ENCODE assay signal across 13 cellular contexts in the genomic region with DNA sequence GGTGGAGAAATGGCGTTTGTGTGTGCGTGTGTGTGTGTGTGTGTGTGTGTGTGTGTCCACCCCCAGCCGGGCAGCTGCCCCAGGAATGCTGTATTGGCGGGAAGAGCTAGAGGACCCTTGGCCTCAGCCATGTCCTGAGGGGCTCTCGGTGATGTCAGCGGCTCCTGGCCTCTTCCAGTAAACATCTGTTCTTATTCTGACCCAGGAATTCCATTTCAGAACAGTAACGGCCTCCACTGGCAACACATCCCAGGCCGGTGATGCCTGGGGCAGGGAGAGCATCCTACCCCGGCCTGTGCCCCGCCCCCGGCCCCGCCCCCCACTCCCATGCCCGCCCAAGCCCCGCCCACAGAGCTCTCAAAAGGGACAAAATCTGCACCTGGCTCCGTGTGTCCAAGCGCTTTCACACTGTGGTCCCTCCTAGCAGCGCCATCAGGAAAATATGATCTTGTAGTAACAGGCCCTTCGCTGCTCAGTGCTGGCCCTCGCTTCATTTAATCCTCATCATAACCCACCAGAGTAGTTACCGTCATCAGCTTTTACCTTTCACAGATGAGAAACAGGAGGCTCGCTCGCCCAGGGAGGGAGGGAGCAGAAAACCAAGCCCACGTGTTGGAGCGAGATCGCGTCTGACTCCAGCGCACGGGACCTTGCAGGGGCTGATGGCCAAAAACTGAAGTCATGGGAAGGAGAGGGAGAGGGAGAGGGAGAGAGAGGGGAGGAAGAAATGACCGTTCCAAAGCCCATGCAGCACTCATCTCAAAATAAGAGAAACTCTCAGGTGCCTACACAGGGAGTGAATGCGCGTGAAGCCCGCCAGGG. TPM values are rescaled to one million over a fixed set of nuclear protein-coding genes. Genes with fewer than 3 reads are reported as not detected.
DNase-seq lines count a peak whose midpoint lies in the region; ATAC-seq and TF ChIP-seq lines count a peak whose summit lies in the region.
"Had no signal": no experiment of that assay in that cellular context is flagged by ENCODE, and none has a peak within 500 bp of the region (broad histone marks: within the 10 kb centered on the region; RNA-seq: fewer than 3 reads in every experiment).

No MANE protein-coding gene starts in this region.

- TF ChIP-seq POLR2A in esophagus muscularis mucosa (IDR thresholded peaks at IDR 0.05; ENCODE audit: low read depth) = no peak

- no peaks in the 10 kb centered on the region for H3F3A ChIP-seq in smooth muscle cell (ENCODE audit: low read depth)

- H3K27ac ChIP-seq in esophagus muscularis mucosa (replicated peaks in 1 of 4) (peak overlapping the region; percentile 45 to 65 (median 60)), subcutaneous abdominal adipose tissue (ENCODE audit: low read depth, low read length) (peak overlapping the region; percentile 44), smooth muscle cell (ENCODE audit: low read depth) (no peak overlapping the region)
- H3K27ac ChIP-seq: foreskin keratinocyte had no signal

- WGBS in esophagus muscularis mucosa = 39% methylated on average over 21 of the region's 32 CpGs
- 51% methylated on average over 24 of the region's 32 CpGs for WGBS in smooth muscle cell (ENCODE audit: low lambda C conversion rate)

- no peak overlapping the region for H2AFZ ChIP-seq in smooth muscle cell (ENCODE audit: low read depth)

- peaks cover 0 to 20% (median 14%) of the 10 kb centered on the region in 4 donors for H3K4me1 ChIP-seq in esophagus muscularis mucosa
- H3K4me1 ChIP-seq in subcutaneous abdominal adipose tissue (ENCODE audit: control insufficient read depth in 5 of 5, insufficient read depth in 5 of 5, low read length in 5 of 5) = peaks cover 2 to 41% (median 23%) of the 10 kb centered on the region in 5 donors
- no peaks in the 10 kb centered on the region for H3K4me1 ChIP-seq in smooth muscle cell (ENCODE audit: low read depth)
- H3K4me1 ChIP-seq: foreskin keratinocyte had no signal

- no peak overlapping the region for H3K4me2 ChIP-seq in smooth muscle cell

- TF ChIP-seq CTCF in HFF-Myc (IDR thresholded peaks at IDR 0.05; ENCODE audit: low read depth, low read length, missing control alignments) (no peak), esophagus muscularis mucosa (IDR thresholded peaks at IDR 0.05) (no peak), GM10248 (IDR thresholded peaks at IDR 0.05; ENCODE audit: control extremely low read depth, extremely low read depth, low read depth, missing control alignments) (no peak), smooth muscle cell (IDR thresholded peaks at IDR 0.05; ENCODE audit: borderline replicate concordance, insufficient read depth, poor library complexity, severe bottlenecking) (no peak)

- intact Hi-C loops in esophagus muscularis mucosa (cut with DNase I) = no loop called here

- H3K9me3 ChIP-seq in esophagus muscularis mucosa (no peaks in the 10 kb centered on the region), subcutaneous abdominal adipose tissue (ENCODE audit: control insufficient read depth in 5 of 5, low read length in 5 of 5) (no peaks in the 10 kb centered on the region), smooth muscle cell (replicated peaks; ENCODE audit: low read depth) (no peaks in the 10 kb centered on the region)

- H3K4me3 ChIP-seq in HFF-Myc (replicated peaks; ENCODE audit: low read depth, low read length) = no peak overlapping the region; the same call in 1 of the 2 replicates
- H3K4me3 ChIP-seq in esophagus muscularis mucosa = no peak overlapping the region
- H3K4me3 ChIP-seq in subcutaneous abdominal adipose tissue (ENCODE audit: low read depth in 1 of 5, low read length in 5 of 5) = no peak overlapping the region
- no peak overlapping the region for H3K4me3 ChIP-seq in smooth muscle cell

- no peak overlapping the region for H3K9ac ChIP-seq in subcutaneous abdominal adipose tissue (ENCODE audit: low read length in 5 of 5)
- no peak overlapping the region for H3K9ac ChIP-seq in smooth muscle cell (ENCODE audit: low read depth)

- no peak for ATAC-seq in HG03039 (IDR thresholded peaks at IDR 0.05; ENCODE audit: unreplicated experiment)
- ATAC-seq: foreskin keratinocyte had no signal

- peaks cover 20% of the 10 kb centered on the region for H4K20me1 ChIP-seq in smooth muscle cell (ENCODE audit: low read depth)

- TF ChIP-seq EP300 in esophagus muscularis mucosa (IDR thresholded peaks at IDR 0.05) = peak; percentile 54

- H3K36me3 ChIP-seq in esophagus muscularis mucosa (no peaks in the 10 kb centered on the region), subcutaneous abdominal adipose tissue (ENCODE audit: control insufficient read depth in 5 of 5, insufficient read depth in 5 of 5, low read length in 5 of 5) (peaks cover 0 to 3% (median 0%) of the 10 kb centered on the region in 5 donors), smooth muscle cell (ENCODE audit: low read depth) (no peaks in the 10 kb centered on the region)

- H3K27me3 ChIP-seq in esophagus muscularis mucosa = peaks cover 0 to 5% (median 0%) of the 10 kb centered on the region in 4 donors
- peaks cover 0 to 3% (median 0%) of the 10 kb centered on the region in 5 donors for H3K27me3 ChIP-seq in subcutaneous abdominal adipose tissue (ENCODE audit: control insufficient read depth in 5 of 5, insufficient read depth in 4 of 5, low read length in 5 of 5)
- no peaks in the 10 kb centered on the region for H3K27me3 ChIP-seq in smooth muscle cell (ENCODE audit: low read depth)
- H3K27me3 ChIP-seq: foreskin keratinocyte had no signal

- CTCF ChIA-PET in GM10248 (lab: Yijun Ruan, JAX) = no interaction called here

- H3K79me2 ChIP-seq in smooth muscle cell (ENCODE audit: low read depth) = no peaks in the 10 kb centered on the region

- POLR2A ChIA-PET in GM10248 (lab: Yijun Ruan, JAX) = no interaction called here

- DNase-seq in HFF-Myc (ENCODE audit: extremely low read depth, low read depth) (peak; percentile 76), esophagus muscularis mucosa (ENCODE audit: extremely low spot score) (no peak), left kidney (ENCODE audit: low read depth, low spot score) (peak; percentile 61), GM10248 (ENCODE audit: extremely low spot score) (no peak), NCI-H146 treated with DMSO at 0.1 percent for 48 hours (lab: John Stamatoyannopoulos, UW; ENCODE audit: unreplicated experiment) (no peak), smooth muscle cell (lab: John Stamatoyannopoulos, UW; ENCODE audit: unreplicated experiment) (no peak)
- DNase-seq: activated CD4-positive, alpha-beta T cell treated with anti-CD3 and anti-CD28 coated beads for 1 hour; DMS153; foreskin keratinocyte; HCEC 1CT; NCI-H1694 had no signal

RNA-seq across cellular contexts. Expression of a gene that starts 18.9 kb away (rescaled TPM):
- 10 to 100 TPM; 17.8 to 31.8 (median 21.4) TPM for total RNA-seq in esophagus muscularis mucosa
- 22.8 and 32.0 TPM in 2 replicates for total RNA-seq in smooth muscle cell
- 25.3 and 37.5 TPM in 2 replicates for polyA plus RNA-seq in smooth muscle cell
- total RNA-seq: foreskin keratinocyte had no signal
- polyA plus RNA-seq: foreskin keratinocyte had no signal

Comparison
In these comparisons a context has a peak if more than half of its experiments do, and no peak if none do; other contexts are left out.
1. DNase-seq: peak in HFF-Myc (single experiment) and left kidney (single experiment); none in esophagus muscularis mucosa (single experiment), GM10248 (single experiment), NCI-H146 treated with DMSO at 0.1 percent for 48 hours (single experiment) and smooth muscle cell (single experiment).